1 cellular context compared by ENCODE assay signal in the genomic region with DNA sequence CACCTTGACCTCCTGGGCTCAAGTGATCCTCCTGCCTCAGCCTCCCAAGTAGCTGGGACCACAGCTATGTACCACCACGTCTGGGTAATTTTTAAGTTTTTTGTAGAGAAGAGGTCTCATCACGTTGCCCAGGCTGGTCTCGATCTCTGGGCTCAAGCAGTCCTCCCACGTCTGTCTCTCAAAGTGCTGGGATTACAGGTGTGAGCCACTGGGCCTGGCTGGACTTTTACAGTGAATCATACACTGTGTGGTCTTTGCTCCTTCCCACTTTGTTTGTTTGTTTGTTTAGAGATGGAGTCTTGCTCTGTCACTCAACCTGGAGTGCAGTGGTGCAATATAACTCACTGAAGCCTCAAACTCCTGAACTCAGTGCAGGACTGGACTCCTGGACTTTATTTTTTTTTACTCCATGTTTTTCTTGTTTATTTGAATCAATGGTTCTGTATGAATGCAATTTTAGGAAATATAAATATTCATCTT.
A peak's percentile ranks its signal among the peaks of the same experiment; 100 is the strongest.
TF ChIP-seq lines count a peak whose summit lies in the region.

No MANE protein-coding gene starts in this region.

TF ChIP-seq in HepG2, 621 proteins besides CTCF, POLR2A, EP300 and RAD21 (continued from another document and continues in another):
- TF ChIP-seq, protein P1, sequence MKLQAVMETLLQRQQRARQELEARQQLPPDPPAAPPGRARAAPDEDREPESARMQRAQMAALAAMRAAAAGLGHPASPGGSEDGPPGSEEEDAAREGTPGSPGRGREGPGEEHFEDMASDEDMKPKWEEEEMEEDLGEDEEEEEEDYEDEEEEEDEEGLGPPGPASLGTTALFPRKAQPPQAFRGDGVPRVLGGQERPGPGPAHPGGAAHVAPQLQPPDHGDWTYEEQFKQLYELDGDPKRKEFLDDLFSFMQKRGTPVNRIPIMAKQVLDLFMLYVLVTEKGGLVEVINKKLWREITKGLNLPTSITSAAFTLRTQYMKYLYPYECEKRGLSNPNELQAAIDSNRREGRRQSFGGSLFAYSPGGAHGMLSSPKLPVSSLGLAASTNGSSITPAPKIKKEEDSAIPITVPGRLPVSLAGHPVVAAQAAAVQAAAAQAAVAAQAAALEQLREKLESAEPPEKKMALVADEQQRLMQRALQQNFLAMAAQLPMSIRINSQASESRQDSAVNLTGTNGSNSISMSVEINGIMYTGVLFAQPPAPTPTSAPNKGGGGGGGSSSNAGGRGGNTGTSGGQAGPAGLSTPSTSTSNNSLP (IDR thresholded peaks at IDR 0.05; ENCODE audit: low read depth, low read length): peak; percentile 54; the same call in 1 of the 2 replicates
- TF ChIP-seq RXRB (CRISPR knock-in tag; IDR thresholded peaks at IDR 0.05; ENCODE audit: borderline replicate concordance) (peak; percentile 41; the same call in 1 of the 2 replicates), RCOR2 (CRISPR knock-in tag; IDR thresholded peaks at IDR 0.05) (0 out of 2 replicates have a peak, but pooled peaks have one; percentile 29), STAG1 (CRISPR knock-in tag; IDR thresholded peaks at IDR 0.05) (no peak), HOXA7 (CRISPR knock-in tag; IDR thresholded peaks at IDR 0.05) (no peak), RARG (CRISPR knock-in tag; IDR thresholded peaks at IDR 0.05; ENCODE audit: low read depth) (no peak), ZNF501 (CRISPR knock-in tag; IDR thresholded peaks at IDR 0.05) (peak; percentile 69), POGZ (CRISPR knock-in tag; IDR thresholded peaks at IDR 0.05) (peak; percentile 42; the same call in 1 of the 2 replicates), FOXJ3 (CRISPR knock-in tag; IDR thresholded peaks at IDR 0.05; ENCODE audit: borderline replicate concordance) (0 out of 2 replicates have a peak, but pooled peaks have one; percentile 15), FOXP1 (IDR thresholded peaks at IDR 0.05) (peak; percentile 92), FOXP1 (CRISPR knock-in tag; IDR thresholded peaks at IDR 0.05) (peak; percentile 97), SP1 (IDR thresholded peaks at IDR 0.05) (no peak), SP1 (CRISPR knock-in tag; IDR thresholded peaks at IDR 0.05) (no peak), CEBPG (CRISPR knock-in tag; IDR thresholded peaks at IDR 0.05) (peak; percentile 84), PHF5A (CRISPR knock-in tag; IDR thresholded peaks at IDR 0.05; ENCODE audit: low read depth, unreplicated experiment) (no peak), ZBTB3 (CRISPR knock-in tag; IDR thresholded peaks at IDR 0.05; ENCODE audit: borderline replicate concordance, low read depth) (peak; percentile 85; the same call in 1 of the 2 replicates), SETDB1 (CRISPR knock-in tag; IDR thresholded peaks at IDR 0.05; ENCODE audit: borderline replicate concordance) (no peak), IRF2 (CRISPR knock-in tag; IDR thresholded peaks at IDR 0.05) (peak; percentile 47; the same call in 1 of the 2 replicates), ZMYM3 (CRISPR knock-in tag; IDR thresholded peaks at IDR 0.05) (peak; percentile 87), ZFX (CRISPR knock-in tag; IDR thresholded peaks at IDR 0.05; ENCODE audit: low read depth) (peak; percentile 48; the same call in 1 of the 2 replicates), ZFP90 (CRISPR knock-in tag; IDR thresholded peaks at IDR 0.05; ENCODE audit: borderline replicate concordance) (no peak), ZNF350 (CRISPR knock-in tag; IDR thresholded peaks at IDR 0.05; ENCODE audit: borderline replicate concordance, low read depth) (peak; percentile 21; the same call in 1 of the 2 replicates), SMAD3 (CRISPR knock-in tag; IDR thresholded peaks at IDR 0.05) (peak; percentile 27; the same call in 1 of the 2 replicates), TEAD3 (CRISPR knock-in tag; optimal IDR thresholded peaks at IDR 0.05; ENCODE audit: borderline replicate concordance) (peak; percentile 17), FOXO1 (CRISPR knock-in tag; IDR thresholded peaks at IDR 0.05) (peak; percentile 57; the same call in 1 of the 2 replicates), MEF2D (CRISPR knock-in tag; IDR thresholded peaks at IDR 0.05) (0 out of 2 replicates have a peak, but pooled peaks have one; percentile 36), FOXA1 (IDR thresholded peaks at IDR 0.05) (peak; percentile 42), FOXA1 (CRISPR knock-in tag; IDR thresholded peaks at IDR 0.05) (peak; percentile 52; the same call in 1 of the 2 replicates), ZBTB21 (CRISPR knock-in tag; IDR thresholded peaks at IDR 0.05) (no peak), FOSL1 (CRISPR knock-in tag; IDR thresholded peaks at IDR 0.05; ENCODE audit: borderline replicate concordance) (no peak; the same call in 1 of the 2 replicates)
- TF ChIP-seq, protein P2, sequence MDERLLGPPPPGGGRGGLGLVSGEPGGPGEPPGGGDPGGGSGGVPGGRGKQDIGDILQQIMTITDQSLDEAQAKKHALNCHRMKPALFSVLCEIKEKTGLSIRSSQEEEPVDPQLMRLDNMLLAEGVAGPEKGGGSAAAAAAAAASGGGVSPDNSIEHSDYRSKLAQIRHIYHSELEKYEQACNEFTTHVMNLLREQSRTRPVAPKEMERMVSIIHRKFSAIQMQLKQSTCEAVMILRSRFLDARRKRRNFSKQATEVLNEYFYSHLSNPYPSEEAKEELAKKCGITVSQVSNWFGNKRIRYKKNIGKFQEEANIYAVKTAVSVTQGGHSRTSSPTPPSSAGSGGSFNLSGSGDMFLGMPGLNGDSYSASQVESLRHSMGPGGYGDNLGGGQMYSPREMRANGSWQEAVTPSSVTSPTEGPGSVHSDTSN (CRISPR knock-in tag; IDR thresholded peaks at IDR 0.05): peak; percentile 86
- TF ChIP-seq, protein P3, sequence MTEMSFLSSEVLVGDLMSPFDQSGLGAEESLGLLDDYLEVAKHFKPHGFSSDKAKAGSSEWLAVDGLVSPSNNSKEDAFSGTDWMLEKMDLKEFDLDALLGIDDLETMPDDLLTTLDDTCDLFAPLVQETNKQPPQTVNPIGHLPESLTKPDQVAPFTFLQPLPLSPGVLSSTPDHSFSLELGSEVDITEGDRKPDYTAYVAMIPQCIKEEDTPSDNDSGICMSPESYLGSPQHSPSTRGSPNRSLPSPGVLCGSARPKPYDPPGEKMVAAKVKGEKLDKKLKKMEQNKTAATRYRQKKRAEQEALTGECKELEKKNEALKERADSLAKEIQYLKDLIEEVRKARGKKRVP (CRISPR knock-in tag; IDR thresholded peaks at IDR 0.05): 0 out of 4 replicates have a peak, but pooled peaks of 1 of the 2 experiments have one; percentile 30
- TF ChIP-seq, protein P4, sequence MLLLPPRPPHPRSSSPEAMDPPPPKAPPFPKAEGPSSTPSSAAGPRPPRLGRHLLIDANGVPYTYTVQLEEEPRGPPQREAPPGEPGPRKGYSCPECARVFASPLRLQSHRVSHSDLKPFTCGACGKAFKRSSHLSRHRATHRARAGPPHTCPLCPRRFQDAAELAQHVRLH (CRISPR knock-in tag; IDR thresholded peaks at IDR 0.05; ENCODE audit: borderline replicate concordance, low read depth): peak; percentile 49; the same call in 1 of the 2 replicates
- TF ChIP-seq, protein P5, sequence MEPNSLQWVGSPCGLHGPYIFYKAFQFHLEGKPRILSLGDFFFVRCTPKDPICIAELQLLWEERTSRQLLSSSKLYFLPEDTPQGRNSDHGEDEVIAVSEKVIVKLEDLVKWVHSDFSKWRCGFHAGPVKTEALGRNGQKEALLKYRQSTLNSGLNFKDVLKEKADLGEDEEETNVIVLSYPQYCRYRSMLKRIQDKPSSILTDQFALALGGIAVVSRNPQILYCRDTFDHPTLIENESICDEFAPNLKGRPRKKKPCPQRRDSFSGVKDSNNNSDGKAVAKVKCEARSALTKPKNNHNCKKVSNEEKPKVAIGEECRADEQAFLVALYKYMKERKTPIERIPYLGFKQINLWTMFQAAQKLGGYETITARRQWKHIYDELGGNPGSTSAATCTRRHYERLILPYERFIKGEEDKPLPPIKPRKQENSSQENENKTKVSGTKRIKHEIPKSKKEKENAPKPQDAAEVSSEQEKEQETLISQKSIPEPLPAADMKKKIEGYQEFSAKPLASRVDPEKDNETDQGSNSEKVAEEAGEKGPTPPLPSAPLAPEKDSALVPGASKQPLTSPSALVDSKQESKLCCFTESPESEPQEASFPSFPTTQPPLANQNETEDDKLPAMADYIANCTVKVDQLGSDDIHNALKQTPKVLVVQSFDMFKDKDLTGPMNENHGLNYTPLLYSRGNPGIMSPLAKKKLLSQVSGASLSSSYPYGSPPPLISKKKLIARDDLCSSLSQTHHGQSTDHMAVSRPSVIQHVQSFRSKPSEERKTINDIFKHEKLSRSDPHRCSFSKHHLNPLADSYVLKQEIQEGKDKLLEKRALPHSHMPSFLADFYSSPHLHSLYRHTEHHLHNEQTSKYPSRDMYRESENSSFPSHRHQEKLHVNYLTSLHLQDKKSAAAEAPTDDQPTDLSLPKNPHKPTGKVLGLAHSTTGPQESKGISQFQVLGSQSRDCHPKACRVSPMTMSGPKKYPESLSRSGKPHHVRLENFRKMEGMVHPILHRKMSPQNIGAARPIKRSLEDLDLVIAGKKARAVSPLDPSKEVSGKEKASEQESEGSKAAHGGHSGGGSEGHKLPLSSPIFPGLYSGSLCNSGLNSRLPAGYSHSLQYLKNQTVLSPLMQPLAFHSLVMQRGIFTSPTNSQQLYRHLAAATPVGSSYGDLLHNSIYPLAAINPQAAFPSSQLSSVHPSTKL (CRISPR knock-in tag; IDR thresholded peaks at IDR 0.05): peak; percentile 46
- TF ChIP-seq, protein P6, sequence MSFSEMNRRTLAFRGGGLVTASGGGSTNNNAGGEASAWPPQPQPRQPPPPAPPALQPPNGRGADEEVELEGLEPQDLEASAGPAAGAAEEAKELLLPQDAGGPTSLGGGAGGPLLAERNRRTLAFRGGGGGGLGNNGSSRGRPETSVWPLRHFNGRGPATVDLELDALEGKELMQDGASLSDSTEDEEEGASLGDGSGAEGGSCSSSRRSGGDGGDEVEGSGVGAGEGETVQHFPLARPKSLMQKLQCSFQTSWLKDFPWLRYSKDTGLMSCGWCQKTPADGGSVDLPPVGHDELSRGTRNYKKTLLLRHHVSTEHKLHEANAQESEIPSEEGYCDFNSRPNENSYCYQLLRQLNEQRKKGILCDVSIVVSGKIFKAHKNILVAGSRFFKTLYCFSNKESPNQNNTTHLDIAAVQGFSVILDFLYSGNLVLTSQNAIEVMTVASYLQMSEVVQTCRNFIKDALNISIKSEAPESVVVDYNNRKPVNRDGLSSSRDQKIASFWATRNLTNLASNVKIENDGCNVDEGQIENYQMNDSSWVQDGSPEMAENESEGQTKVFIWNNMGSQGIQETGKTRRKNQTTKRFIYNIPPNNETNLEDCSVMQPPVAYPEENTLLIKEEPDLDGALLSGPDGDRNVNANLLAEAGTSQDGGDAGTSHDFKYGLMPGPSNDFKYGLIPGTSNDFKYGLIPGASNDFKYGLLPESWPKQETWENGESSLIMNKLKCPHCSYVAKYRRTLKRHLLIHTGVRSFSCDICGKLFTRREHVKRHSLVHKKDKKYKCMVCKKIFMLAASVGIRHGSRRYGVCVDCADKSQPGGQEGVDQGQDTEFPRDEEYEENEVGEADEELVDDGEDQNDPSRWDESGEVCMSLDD (CRISPR knock-in tag; IDR thresholded peaks at IDR 0.05; ENCODE audit: borderline replicate concordance): no peak
- TF ChIP-seq, protein P7, sequence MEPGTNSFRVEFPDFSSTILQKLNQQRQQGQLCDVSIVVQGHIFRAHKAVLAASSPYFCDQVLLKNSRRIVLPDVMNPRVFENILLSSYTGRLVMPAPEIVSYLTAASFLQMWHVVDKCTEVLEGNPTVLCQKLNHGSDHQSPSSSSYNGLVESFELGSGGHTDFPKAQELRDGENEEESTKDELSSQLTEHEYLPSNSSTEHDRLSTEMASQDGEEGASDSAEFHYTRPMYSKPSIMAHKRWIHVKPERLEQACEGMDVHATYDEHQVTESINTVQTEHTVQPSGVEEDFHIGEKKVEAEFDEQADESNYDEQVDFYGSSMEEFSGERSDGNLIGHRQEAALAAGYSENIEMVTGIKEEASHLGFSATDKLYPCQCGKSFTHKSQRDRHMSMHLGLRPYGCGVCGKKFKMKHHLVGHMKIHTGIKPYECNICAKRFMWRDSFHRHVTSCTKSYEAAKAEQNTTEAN (CRISPR knock-in tag; conservative IDR thresholded peaks at IDR 0.05): 0 out of 2 replicates have a peak, but pooled peaks have one; percentile 33
- TF ChIP-seq, protein P8, sequence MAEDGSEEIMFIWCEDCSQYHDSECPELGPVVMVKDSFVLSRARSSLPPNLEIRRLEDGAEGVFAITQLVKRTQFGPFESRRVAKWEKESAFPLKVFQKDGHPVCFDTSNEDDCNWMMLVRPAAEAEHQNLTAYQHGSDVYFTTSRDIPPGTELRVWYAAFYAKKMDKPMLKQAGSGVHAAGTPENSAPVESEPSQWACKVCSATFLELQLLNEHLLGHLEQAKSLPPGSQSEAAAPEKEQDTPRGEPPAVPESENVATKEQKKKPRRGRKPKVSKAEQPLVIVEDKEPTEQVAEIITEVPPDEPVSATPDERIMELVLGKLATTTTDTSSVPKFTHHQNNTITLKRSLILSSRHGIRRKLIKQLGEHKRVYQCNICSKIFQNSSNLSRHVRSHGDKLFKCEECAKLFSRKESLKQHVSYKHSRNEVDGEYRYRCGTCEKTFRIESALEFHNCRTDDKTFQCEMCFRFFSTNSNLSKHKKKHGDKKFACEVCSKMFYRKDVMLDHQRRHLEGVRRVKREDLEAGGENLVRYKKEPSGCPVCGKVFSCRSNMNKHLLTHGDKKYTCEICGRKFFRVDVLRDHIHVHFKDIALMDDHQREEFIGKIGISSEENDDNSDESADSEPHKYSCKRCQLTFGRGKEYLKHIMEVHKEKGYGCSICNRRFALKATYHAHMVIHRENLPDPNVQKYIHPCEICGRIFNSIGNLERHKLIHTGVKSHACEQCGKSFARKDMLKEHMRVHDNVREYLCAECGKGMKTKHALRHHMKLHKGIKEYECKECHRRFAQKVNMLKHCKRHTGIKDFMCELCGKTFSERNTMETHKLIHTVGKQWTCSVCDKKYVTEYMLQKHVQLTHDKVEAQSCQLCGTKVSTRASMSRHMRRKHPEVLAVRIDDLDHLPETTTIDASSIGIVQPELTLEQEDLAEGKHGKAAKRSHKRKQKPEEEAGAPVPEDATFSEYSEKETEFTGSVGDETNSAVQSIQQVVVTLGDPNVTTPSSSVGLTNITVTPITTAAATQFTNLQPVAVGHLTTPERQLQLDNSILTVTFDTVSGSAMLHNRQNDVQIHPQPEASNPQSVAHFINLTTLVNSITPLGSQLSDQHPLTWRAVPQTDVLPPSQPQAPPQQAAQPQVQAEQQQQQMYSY (CRISPR knock-in tag; IDR thresholded peaks at IDR 0.05): no peak
- TF ChIP-seq, protein P9, sequence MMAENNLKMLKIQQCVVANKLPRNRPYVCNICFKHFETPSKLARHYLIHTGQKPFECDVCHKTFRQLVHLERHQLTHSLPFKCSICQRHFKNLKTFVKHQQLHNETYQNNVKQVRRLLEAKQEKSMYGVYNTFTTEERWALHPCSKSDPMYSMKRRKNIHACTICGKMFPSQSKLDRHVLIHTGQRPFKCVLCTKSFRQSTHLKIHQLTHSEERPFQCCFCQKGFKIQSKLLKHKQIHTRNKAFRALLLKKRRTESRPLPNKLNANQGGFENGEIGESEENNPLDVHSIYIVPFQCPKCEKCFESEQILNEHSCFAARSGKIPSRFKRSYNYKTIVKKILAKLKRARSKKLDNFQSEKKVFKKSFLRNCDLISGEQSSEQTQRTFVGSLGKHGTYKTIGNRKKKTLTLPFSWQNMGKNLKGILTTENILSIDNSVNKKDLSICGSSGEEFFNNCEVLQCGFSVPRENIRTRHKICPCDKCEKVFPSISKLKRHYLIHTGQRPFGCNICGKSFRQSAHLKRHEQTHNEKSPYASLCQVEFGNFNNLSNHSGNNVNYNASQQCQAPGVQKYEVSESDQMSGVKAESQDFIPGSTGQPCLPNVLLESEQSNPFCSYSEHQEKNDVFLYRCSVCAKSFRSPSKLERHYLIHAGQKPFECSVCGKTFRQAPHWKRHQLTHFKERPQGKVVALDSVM (CRISPR knock-in tag; IDR thresholded peaks at IDR 0.05): peak; percentile 85
